In the genomic region with DNA sequence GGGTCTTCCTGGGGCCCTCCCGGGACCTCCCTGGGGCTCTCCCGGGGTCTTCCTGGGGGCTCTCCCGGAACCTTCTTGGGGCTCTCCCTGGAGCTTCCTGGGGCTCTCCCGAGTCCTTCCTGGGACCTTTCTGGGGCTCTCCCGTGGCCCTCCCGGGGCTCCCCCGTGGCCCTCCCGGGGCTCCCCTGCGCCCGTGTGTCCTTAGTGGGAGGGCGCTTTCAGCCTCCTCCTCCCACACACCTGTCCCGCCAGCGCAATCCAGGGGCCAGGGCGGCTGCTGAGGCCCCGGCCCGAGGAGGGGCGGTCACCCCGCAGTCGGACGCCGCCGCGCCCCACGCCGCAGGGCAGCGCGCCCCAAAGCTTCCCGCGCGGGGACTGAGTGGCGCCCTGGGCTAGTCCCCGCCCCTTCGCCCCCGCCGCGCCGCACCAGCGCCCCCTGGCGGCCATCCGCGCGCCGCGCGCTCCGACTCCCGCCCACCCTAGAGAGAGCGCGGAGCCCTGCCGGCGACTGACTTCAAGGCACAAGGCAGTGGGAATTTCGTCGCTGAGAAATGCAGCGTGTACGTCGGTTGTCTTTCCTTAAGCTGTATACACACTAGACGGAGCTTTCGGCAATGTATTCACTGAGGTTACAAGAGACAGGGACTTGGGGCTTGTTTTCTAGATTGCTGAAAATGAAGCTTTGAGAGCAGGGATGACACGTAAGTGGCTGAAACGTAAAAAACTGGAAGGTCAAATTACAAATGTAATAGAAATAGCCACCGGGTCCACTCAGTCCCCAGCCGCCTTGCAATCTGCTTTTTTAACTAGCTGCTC, we compare ENCODE assay signal across 7 cellular contexts. TPM values are rescaled to one million over a fixed set of nuclear protein-coding genes. Genes with fewer than 3 reads are reported as not detected.
A peak's percentile ranks its signal among the peaks of the same experiment; 100 is the strongest.
DNase-seq lines count a peak whose midpoint lies in the region; ATAC-seq, FAIRE-seq and TF ChIP-seq lines count a peak whose summit lies in the region.

No MANE protein-coding gene starts in this region.

- intact Hi-C loops in GM12878 (cut with micrococcal nuclease; ENCODE audit: unreplicated experiment), result loop anchor here (1.0 to 10.0 kb wide), 7 partner anchors 46 to 512 kb away; a partner anchor contains a TSS

- H3K9me3 ChIP-seq in GM12878 (replicated peaks; ENCODE audit: control insufficient read depth, insufficient read depth, low read length) (no peaks in the 10 kb centered on the region), skeletal muscle satellite cell (replicated peaks; ENCODE audit: low read length) (no peaks in the 10 kb centered on the region)

- ATAC-seq in HG02642 (IDR thresholded peaks at IDR 0.05; ENCODE audit: poor library complexity, unreplicated experiment) (peak; percentile 90), GM12878 (peak; percentile 98)

- in situ Hi-C loops in GM12878 (cut with MboI), result loop anchor here (5.0 kb wide), 2 partner anchors 158 to 418 kb away; no protein-coding TSS in a partner anchor

- CTCF ChIA-PET in GM12878 (lab: Yijun Ruan, JAX), result interaction anchor here (0.6 to 3.5 kb wide), 31 partner anchors 11 to 1668 kb away, joined by 3 to 43 read pairs (median 4); no protein-coding TSS in a partner anchor

- TF ChIP-seq EP300 in GM12878 (IDR thresholded peaks at IDR 0.05; ENCODE audit: borderline replicate concordance in 1 of 2, control insufficient read depth in 1 of 2, low read depth in 2 of 2, low read length in 2 of 2), result no peak

- H2AFZ ChIP-seq in GM12878 (ENCODE audit: control insufficient read depth, low read depth, low read length), result peak overlapping the region; percentile 79

- FAIRE-seq in GM12892 (lab: Jason Lieb, UNC), result peak; percentile 96
- FAIRE-seq in GM12878 (lab: Jason Lieb, UNC), result peak; percentile 77

- H3K79me2 ChIP-seq in GM12878 (ENCODE audit: control insufficient read depth, insufficient read depth, low read length), result no peaks in the 10 kb centered on the region

- SMC1A ChIA-PET in GM12878 (lab: Charles Lee; ENCODE audit: uncharacterized antibody, unreplicated experiment), result interaction anchor here (0.7 to 3.4 kb wide), 10 partner anchors 42 to 432 kb away, joined by 3 to 31 read pairs (median 4); no protein-coding TSS in a partner anchor

- H3K4me1 ChIP-seq in GM12878 (ENCODE audit: control insufficient read depth, insufficient read depth, low read length) (peaks cover 5% of the 10 kb centered on the region; the same call in 1 of the 2 replicates), skeletal muscle satellite cell (ENCODE audit: control insufficient read depth, insufficient read depth, low read length) (no peaks in the 10 kb centered on the region)

- H3K27ac ChIP-seq in GM12878 (ENCODE audit: control insufficient read depth, insufficient read depth), result no peak overlapping the region

- H4K20me1 ChIP-seq in GM12878 (ENCODE audit: control insufficient read depth, insufficient read depth), result no peaks in the 10 kb centered on the region

- H3K4me2 ChIP-seq in GM12878 (ENCODE audit: control insufficient read depth, insufficient read depth) (peak overlapping the region; percentile 87), skeletal muscle satellite cell (ENCODE audit: low read length) (peak overlapping the region; percentile 74)

- POLR2A ChIA-PET in GM12878 (lab: Charles Lee), result interaction anchor here (1.1 to 1.3 kb wide), 3 partner anchors 41 to 140 kb away, joined by 4 to 7 read pairs (median 5); no protein-coding TSS in a partner anchor

- WGBS in GM12878 (ENCODE audit: insufficient coverage, insufficient replicate concordance, low lambda C conversion rate, missing lambda C conversion rate), result 3% methylated on average over 56 of the region's 62 CpGs

- RAD21 ChIA-PET in GM12878 (lab: Charles Lee; ENCODE audit: unreplicated experiment), result interaction anchor here (0.7 to 2.4 kb wide), 15 partner anchors 13 to 433 kb away, joined by 3 to 39 read pairs (median 5); a partner anchor contains a TSS

- no TSS peak for BruUV-seq in GM12878 (replicated peaks; lab: Mats Ljungman, UMichigan)

- H3K4me3 ChIP-seq in GM12878 (peak overlapping the region; percentile 63; the same call in 1 of the 2 replicates), iPS-11a (ENCODE audit: low read depth, low read length) (peak overlapping the region; percentile 4), skeletal muscle satellite cell (ENCODE audit: low read length) (peak overlapping the region; percentile 62)

- no peak for TF ChIP-seq POLR2A in GM12892 (IDR thresholded peaks at IDR 0.05; ENCODE audit: low read depth, low read length)
- peak; percentile 29; the same call in 1 of the 2 replicates for TF ChIP-seq POLR2A in GM12878 (IDR thresholded peaks at IDR 0.05; ENCODE audit: low read depth, low read length)

- TF ChIP-seq CTCF in GM12878 (IDR thresholded peaks at IDR 0.05 in 2 of 3, conservative IDR thresholded peaks at IDR 0.05 in 1 of 3; ENCODE audit: control insufficient read depth in 2 of 3, extremely low read depth in 1 of 3, insufficient read depth in 1 of 3, low read depth in 3 of 3, low read length in 3 of 3), result peak; percentile 71 to 73 (median 72); a peak in 5 of 6 replicates

- peak overlapping the region; percentile 39; the same call in 1 of the 2 replicates for H3K9ac ChIP-seq in GM12878 (ENCODE audit: control insufficient read depth, insufficient read depth, low read length)
- peak overlapping the region; percentile 54 for H3K9ac ChIP-seq in skeletal muscle satellite cell (ENCODE audit: low read depth, low read length)

- H3K36me3 ChIP-seq in GM12878 (ENCODE audit: control insufficient read depth in 2 of 2, insufficient read depth in 2 of 2, low read length in 1 of 2), result no peaks in the 10 kb centered on the region
- no peaks in the 10 kb centered on the region for H3K36me3 ChIP-seq in skeletal muscle satellite cell (ENCODE audit: insufficient read depth, low read length)

- TF ChIP-seq RAD21 in GM12878 (IDR thresholded peaks at IDR 0.05; ENCODE audit: insufficient read depth, low read depth, low read length), result peak; percentile 90

- peak; percentile 87 for DNase-seq in GM12892 (ENCODE audit: insufficient read length)
- DNase-seq in NCI-H1105 (lab: John Stamatoyannopoulos, UW), result peak; percentile 74
- DNase-seq in T1000 (lab: John Stamatoyannopoulos, UW), result peak; percentile 54
- no peak for DNase-seq in GM12878 (ENCODE audit: low read depth, low spot score)

- H3K27me3 ChIP-seq in GM12878 (replicated peaks in 1 of 2; ENCODE audit: control insufficient read depth in 2 of 2, insufficient read depth in 2 of 2, low read length in 1 of 2) (no peaks in the 10 kb centered on the region), skeletal muscle satellite cell (ENCODE audit: control insufficient read depth, insufficient read depth, low read length) (peaks cover 10% of the 10 kb centered on the region)

TF ChIP-seq in GM12878, 131 proteins besides CTCF, POLR2A, EP300 and RAD21 (continues in another document):
- TF ChIP-seq SP1 (IDR thresholded peaks at IDR 0.05; ENCODE audit: low read depth, low read length) (no peak), NRF1 (conservative IDR thresholded peaks at IDR 0.05; ENCODE audit: low read depth, low read length) (no peak), NFXL1 (IDR thresholded peaks at IDR 0.05; ENCODE audit: borderline replicate concordance) (no peak), ESRRA (IDR thresholded peaks at IDR 0.05; ENCODE audit: low read length) (no peak), FOS (IDR thresholded peaks at IDR 0.05; ENCODE audit: borderline replicate concordance, extremely low read depth, insufficient read length) (no peak), SREBF1 (IDR thresholded peaks at IDR 0.05; ENCODE audit: low read length) (no peak), HDAC2 (IDR thresholded peaks at IDR 0.05) (no peak), ZNF217 (IDR thresholded peaks at IDR 0.05) (peak; percentile 55), STAT3 (IDR thresholded peaks at IDR 0.05; ENCODE audit: low read depth, low read length) (no peak)
- TF ChIP-seq, protein P1, sequence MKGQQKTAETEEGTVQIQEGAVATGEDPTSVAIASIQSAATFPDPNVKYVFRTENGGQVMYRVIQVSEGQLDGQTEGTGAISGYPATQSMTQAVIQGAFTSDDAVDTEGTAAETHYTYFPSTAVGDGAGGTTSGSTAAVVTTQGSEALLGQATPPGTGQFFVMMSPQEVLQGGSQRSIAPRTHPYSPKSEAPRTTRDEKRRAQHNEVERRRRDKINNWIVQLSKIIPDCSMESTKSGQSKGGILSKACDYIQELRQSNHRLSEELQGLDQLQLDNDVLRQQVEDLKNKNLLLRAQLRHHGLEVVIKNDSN (IDR thresholded peaks at IDR 0.05; ENCODE audit: borderline replicate concordance, extremely low read length, insufficient read depth, low read depth, low read length), result no peak

RNA-seq across cellular contexts. Expression of a gene that starts 47.1 kb away (rescaled TPM):
- polyA plus RNA-seq in GM12892 (2012; ENCODE audit: missing spikeins), result 72.0 TPM
- 159 and 167 TPM in 2 replicates for total RNA-seq in GM12878 (2013; cell fraction: nucleolus; rRNA removed)
- 156 and 187 TPM in 2 replicates for total RNA-seq in GM12878 (2014; rRNA removed)
- total RNA-seq in GM12878 (2014; rRNA removed; fragmentation: Illumina TruSeq; extraction: Trizol), result 97.0 and 103 TPM in 2 replicates
- 119 and 131 TPM in 2 replicates for total RNA-seq in GM12878 (2021)
- polyA plus RNA-seq in GM12878 (2011; ENCODE audit: low read depth), result 66.1 TPM
- 168 and 196 TPM in 2 replicates for polyA plus RNA-seq in GM12878 (2011; rRNA removed)
- polyA plus RNA-seq in GM12878 (2011; cell fraction: cytosol; rRNA removed), result 155 and 156 TPM in 2 replicates
- polyA plus RNA-seq in GM12878 (2011; cell fraction: nucleus; rRNA removed), result 92.5 and 100 TPM in 2 replicates
- 82.7 and 115 TPM in 2 replicates for polyA plus RNA-seq in GM12878 (2012)
- 85.2 and 108 TPM in 2 replicates for polyA plus RNA-seq in GM12878 (2014; fragmentation: Illumina TruSeq; extraction: Trizol)
- polyA plus RNA-seq in GM12878 (2014; fragmentation: Nextera tagmentation; extraction: Ambion mirVana), result 10 to 100 TPM; 29.6 to 43.4 TPM
- polyA plus RNA-seq in GM12878 (2014; rRNA removed), result 128 and 136 TPM in 2 replicates
- 10 to 100 TPM; 65.6 to 66.1 TPM for polyA plus RNA-seq in GM12878 (2016; fragmentation: Nextera tagmentation; extraction: Ambion mirVana)
- polyA minus RNA-seq in GM12878 (2011; rRNA and poly(A)+ RNA removed), result 146 and 169 TPM in 2 replicates
- polyA minus RNA-seq in GM12878 (2011; cell fraction: cytosol; rRNA and poly(A)+ RNA removed), result 78.2 and 84.5 TPM in 2 replicates
- polyA minus RNA-seq in GM12878 (2011; cell fraction: nucleus; rRNA and poly(A)+ RNA removed), result 115 and 158 TPM in 2 replicates
- total RNA-seq in skeletal muscle satellite cell (2012; rRNA removed), result 114 and 316 TPM in 2 replicates

Comparison
In these comparisons a context has a peak if more than half of its experiments do, and no peak if none do; other contexts are left out.
1. H3K4me3 ChIP-seq: peak in every context shown above with its lines; median percentile 63 in GM12878; 62 in skeletal muscle satellite cell; 4 in iPS-11a.